Comparison of ENCODE assay signal across 25 cellular contexts in genomic region chr5:125393416-125393815, GRCh38.
"Had no signal": no experiment of that assay in that cellular context is flagged by ENCODE, and none has a peak within 500 bp of the region (broad histone marks: within the 10 kb centered on the region; RNA-seq: fewer than 3 reads in every experiment).

No MANE protein-coding gene starts in this region.

- H3K4me1 Mint-ChIP-seq: naive thymus-derived CD4-positive, alpha-beta T cell; nephron; stimulated activated effector memory CD8-positive, alpha-beta T cell treated with anti-CD3 and anti-CD28 coated beads, Interleukin-12 subunit alpha, Interleukin-12 subunit beta, amount 100 ng/mL, for 72 hours had no signal

- H3K27me3 Mint-ChIP-seq: dendritic cell treated with granulocyte-macrophage colony-stimulating factor and Interleukin-4, amounts not matched to agents 40 ng/mL and 50 ng/mL, for 4 days; type B pancreatic cell had no signal

- H3K4me3 Mint-ChIP-seq: dendritic cell treated with granulocyte-macrophage colony-stimulating factor and Interleukin-4, amounts not matched to agents 40 ng/mL and 50 ng/mL, for 4 days; endodermal cell; naive thymus-derived CD4-positive, alpha-beta T cell; nephron; stimulated activated effector memory CD8-positive, alpha-beta T cell treated with anti-CD3 and anti-CD28 coated beads, Interleukin-12 subunit alpha, Interleukin-12 subunit beta, amount 100 ng/mL, for 72 hours; type B pancreatic cell had no signal

- H3K27ac Mint-ChIP-seq: dendritic cell treated with granulocyte-macrophage colony-stimulating factor and Interleukin-4, amounts not matched to agents 40 ng/mL and 50 ng/mL, for 4 days; endodermal cell; naive thymus-derived CD4-positive, alpha-beta T cell; nephron; stimulated activated effector memory CD8-positive, alpha-beta T cell treated with anti-CD3 and anti-CD28 coated beads, Interleukin-12 subunit alpha, Interleukin-12 subunit beta, amount 100 ng/mL, for 72 hours; type B pancreatic cell had no signal

- DNase-seq: colonic mucosa; effector CD8-positive, alpha-beta T cell; endodermal cell; foreskin fibroblast; gastrocnemius medialis; head of caudate nucleus; kidney; mesendoderm; midbrain; naive thymus-derived CD4-positive, alpha-beta T cell; nucleus accumbens; stimulated activated CD4-positive, alpha-beta T cell treated with anti-CD3 and anti-CD28 coated beads, Interleukin-12 subunit alpha, Interleukin-12 subunit beta, amount 100 ng/mL, for 4 hours; stimulated activated CD4-positive, alpha-beta T cell treated with anti-CD3 and anti-CD28 coated beads, Interleukin-1b, Interleukin-23, amount 100 ng/mL, for 48 hours; stimulated activated CD4-positive, alpha-beta T cell treated with anti-CD3 and anti-CD28 coated beads, Interleukin-4, amount 100 ng/mL, for 1 hour; stimulated activated naive CD4-positive, alpha-beta T cell treated with Interleukin-2 at 50 U/mL for 16 hours; stomach; tibial artery had no signal

- H3K36me3 Mint-ChIP-seq: naive thymus-derived CD4-positive, alpha-beta T cell; stimulated activated effector memory CD8-positive, alpha-beta T cell treated with anti-CD3 and anti-CD28 coated beads, Interleukin-12 subunit alpha, Interleukin-12 subunit beta, amount 100 ng/mL, for 72 hours; type B pancreatic cell had no signal

- H3K4me3 ChIP-seq: colonic mucosa, gastrocnemius medialis, lung, prostate gland, right atrium auricular region, smooth muscle cell, stomach, tibial artery had no signal
